10 cellular contexts compared by ENCODE assay signal in the genomic region with DNA sequence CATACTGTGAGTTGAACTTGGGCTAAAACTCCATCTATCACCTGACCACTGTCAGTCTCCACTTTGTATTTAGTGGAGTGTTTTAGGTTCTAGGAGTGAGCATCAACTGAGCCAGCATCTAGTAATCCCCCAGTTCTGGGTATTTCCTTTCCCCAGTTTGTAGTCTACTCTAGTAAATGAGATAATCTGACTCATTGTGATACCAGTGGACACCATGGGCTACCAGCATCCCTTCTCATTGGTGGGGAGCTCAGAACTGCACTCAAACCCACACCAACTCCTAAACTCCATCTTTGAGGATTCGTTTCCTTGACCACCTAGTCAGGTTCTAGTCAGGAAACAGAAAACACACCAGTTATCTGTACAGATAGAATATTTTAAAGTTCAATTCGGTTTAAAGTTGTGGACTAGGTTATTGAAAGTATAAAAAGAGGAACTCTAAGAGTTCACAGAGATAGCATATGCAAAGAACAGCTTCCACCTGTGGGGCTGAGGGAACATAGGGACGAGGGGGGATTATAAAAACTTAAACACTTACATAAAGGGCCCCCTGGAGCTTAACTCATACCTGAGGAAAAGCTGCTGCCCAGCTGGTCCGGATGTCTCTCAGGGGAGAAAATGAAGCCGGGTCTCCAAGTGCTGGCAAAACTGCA. TPM values are rescaled to one million over a fixed set of nuclear protein-coding genes. Genes with fewer than 3 reads are reported as not detected.
DNase-seq lines count a peak whose midpoint lies in the region; ATAC-seq and TF ChIP-seq lines count a peak whose summit lies in the region.
"Had no signal": no experiment of that assay in that cellular context is flagged by ENCODE, and none has a peak within 500 bp of the region (broad histone marks: within the 10 kb centered on the region; RNA-seq: fewer than 3 reads in every experiment).

No MANE protein-coding gene starts in this region.

- no peaks in the 10 kb centered on the region for H3K9me3 Mint-ChIP-seq in activated CD4-positive, alpha-beta memory T cell treated with anti-CD3 and anti-CD28 coated beads, Interleukin-2, amount 10 ng/mL, durations not matched to agents 7 days and 5 days

- TF ChIP-seq POLR2A in body of pancreas (IDR thresholded peaks at IDR 0.05), result no peak

- H3K27ac Mint-ChIP-seq in activated CD4-positive, alpha-beta memory T cell treated with anti-CD3 and anti-CD28 coated beads, Interleukin-2, amount 10 ng/mL, durations not matched to agents 7 days and 5 days, result peak overlapping the region; percentile 45

- H3K4me1 Mint-ChIP-seq in activated CD4-positive, alpha-beta memory T cell treated with anti-CD3 and anti-CD28 coated beads, Interleukin-2, amount 10 ng/mL, durations not matched to agents 7 days and 5 days, result peaks cover 17% of the 10 kb centered on the region

- POLR2A ChIA-PET in GM10248 (lab: Yijun Ruan, JAX), result interaction anchor here (0.6 kb wide), 1 partner anchor 93 kb away, joined by 6 read pairs; no protein-coding TSS in a partner anchor
- POLR2A ChIA-PET in activated CD4-positive, alpha-beta memory T cell treated with anti-CD3 and anti-CD28 coated beads, Interleukin-2, amount 10 ng/mL, durations not matched to agents 7 days and 5 days (lab: Charles Lee), result interaction anchor here (0.7 to 1.2 kb wide), 4 partner anchors 9 to 243 kb away, joined by 3 to 4 read pairs (median 3); a partner anchor contains a TSS

- ATAC-seq in GM19372 (IDR thresholded peaks at IDR 0.05; ENCODE audit: low read depth, unreplicated experiment) (peak; percentile 90), HG03060 (IDR thresholded peaks at IDR 0.05; ENCODE audit: low read depth, unreplicated experiment) (peak; percentile 80), body of pancreas (no peak)
- ATAC-seq: right lobe of liver had no signal

- no peak overlapping the region for H3K4me3 Mint-ChIP-seq in activated CD4-positive, alpha-beta memory T cell treated with anti-CD3 and anti-CD28 coated beads, Interleukin-2, amount 10 ng/mL, durations not matched to agents 7 days and 5 days

- H3K9me3 ChIP-seq in body of pancreas (no peaks in the 10 kb centered on the region), ascending aorta (no peaks in the 10 kb centered on the region)
- H3K9me3 ChIP-seq: right lobe of liver had no signal

- peaks cover 41% of the 10 kb centered on the region for H3K36me3 Mint-ChIP-seq in activated CD4-positive, alpha-beta memory T cell treated with anti-CD3 and anti-CD28 coated beads, Interleukin-2, amount 10 ng/mL, durations not matched to agents 7 days and 5 days (ENCODE audit: low read depth)

- no peak overlapping the region for H3K27ac ChIP-seq in body of pancreas
- H3K27ac ChIP-seq in ascending aorta, result no peak overlapping the region
- H3K27ac ChIP-seq: right lobe of liver had no signal

- WGBS in body of pancreas, 2 donors, result 81 to 85% methylated on average over 5 of the region's 5 CpGs

- no peak overlapping the region for H3K4me3 ChIP-seq in body of pancreas
- H3K4me3 ChIP-seq in ascending aorta, result no peak overlapping the region
- H3K4me3 ChIP-seq: right lobe of liver had no signal

- no peaks in the 10 kb centered on the region for H3K27me3 Mint-ChIP-seq in activated CD4-positive, alpha-beta memory T cell treated with anti-CD3 and anti-CD28 coated beads, Interleukin-2, amount 10 ng/mL, durations not matched to agents 7 days and 5 days

- no peaks in the 10 kb centered on the region for H3K36me3 ChIP-seq in body of pancreas (replicated peaks in 1 of 2; ENCODE audit: insufficient read depth in 1 of 2, low read depth in 2 of 2)
- H3K36me3 ChIP-seq in ascending aorta, result peaks cover 0 to 11% of the 10 kb centered on the region in 2 donors

- H3K27me3 ChIP-seq in body of pancreas (no peaks in the 10 kb centered on the region), ascending aorta (no peaks in the 10 kb centered on the region)
- H3K27me3 ChIP-seq: right lobe of liver had no signal

- CTCF ChIA-PET in GM10248 (lab: Yijun Ruan, JAX), result interaction anchor here (0.8 to 2.2 kb wide), 9 partner anchors 9 to 204 kb away, joined by 3 to 10 read pairs (median 4); no protein-coding TSS in a partner anchor
- CTCF ChIA-PET in activated CD4-positive, alpha-beta memory T cell treated with anti-CD3 and anti-CD28 coated beads, Interleukin-2, amount 10 ng/mL, durations not matched to agents 7 days and 5 days (lab: Charles Lee), result interaction anchor here (0.6 to 0.9 kb wide), 2 partner anchors 45 to 100 kb away, joined by 3 to 5 read pairs; no protein-coding TSS in a partner anchor

- DNase-seq in GM10248 (ENCODE audit: extremely low spot score) (peak; percentile 75), medulla oblongata (ENCODE audit: extremely low spot score) (no peak), body of pancreas (no peak), OCI-M2 (lab: John Stamatoyannopoulos, UW; ENCODE audit: unreplicated experiment) (no peak), ascending aorta (ENCODE audit: low spot score in 2 of 2) (no peak)
- no peak for DNase-seq in activated CD4-positive, alpha-beta memory T cell treated with anti-CD3 and anti-CD28 coated beads, Interleukin-2, amount 10 ng/mL, durations not matched to agents 7 days and 5 days
- DNase-seq: foreskin melanocyte, right lobe of liver had no signal

- TF ChIP-seq CTCF in GM10248 (IDR thresholded peaks at IDR 0.05; ENCODE audit: control extremely low read depth, extremely low read depth, low read depth, missing control alignments) (no peak), body of pancreas (IDR thresholded peaks at IDR 0.05) (no peak), ascending aorta (IDR thresholded peaks at IDR 0.05) (no peak)

- intact Hi-C loops in body of pancreas (cut with DNase I) (no loop called here), ascending aorta (cut with DNase I) (no loop called here)

- H3K4me1 ChIP-seq in body of pancreas, result no peaks in the 10 kb centered on the region
- H3K4me1 ChIP-seq in ascending aorta, result no peaks in the 10 kb centered on the region
- H3K4me1 ChIP-seq: right lobe of liver had no signal

RNA-seq across cellular contexts. Expression of a gene that starts 36.0 kb away (rescaled TPM):
- 10 to 100 TPM; 31.2 to 32.8 TPM for total RNA-seq in activated CD4-positive, alpha-beta memory T cell treated with anti-CD3 and anti-CD28 coated beads, Interleukin-2, amount 10 ng/mL, durations not matched to agents 7 days and 5 days
- total RNA-seq in body of pancreas (1 to 10 TPM; 5.7 to 9.9 TPM), ascending aorta (1.8 TPM)
